Comparison of ENCODE assay signal across 11 cellular contexts in genomic region chr1:61184714-61185106, GRCh38.
DNase-seq lines count a peak whose midpoint lies in the region; ATAC-seq and TF ChIP-seq lines count a peak whose summit lies in the region.
"Had no signal": no experiment of that assay in that cellular context is flagged by ENCODE, and none has a peak within 500 bp of the region (broad histone marks: within the 10 kb centered on the region; RNA-seq: fewer than 3 reads in every experiment).

No MANE protein-coding gene starts in this region.

- ATAC-seq in GM19324 (IDR thresholded peaks at IDR 0.05; ENCODE audit: low FRiP score, unreplicated experiment), result no peak

- H3K79me2 ChIP-seq in ACC112 (ENCODE audit: control insufficient read depth, insufficient read depth, low read length, unreplicated experiment), result peaks cover 26% of the 10 kb centered on the region

- no peak for TF ChIP-seq CTCF in adrenal gland (IDR thresholded peaks at IDR 0.05)
- no peak for TF ChIP-seq CTCF in fibroblast of mammary gland (conservative IDR thresholded peaks at IDR 0.05; ENCODE audit: control insufficient read depth, insufficient read depth, low read depth, low read length)
- no peak for TF ChIP-seq CTCF in retinal pigment epithelial cell (conservative IDR thresholded peaks at IDR 0.05; ENCODE audit: low read depth, low read length)

- H3K9me3 ChIP-seq in adrenal gland (replicated peaks in 1 of 3), result no peaks in the 10 kb centered on the region

- no peak for DNase-seq in adrenal gland
- no peak for DNase-seq in fibroblast of mammary gland (ENCODE audit: low read depth)
- DNase-seq in retinal pigment epithelial cell (ENCODE audit: low read depth), result no peak
- DNase-seq in NCI-H2227 treated with DMSO at 0.1 percent for 48 hours (lab: John Stamatoyannopoulos, UW), result no peak
- DNase-seq in NOMO-1 treated with dmso at 0.1 percent for 144 hours (lab: John Stamatoyannopoulos, UW; ENCODE audit: unreplicated experiment), result no peak
- DNase-seq in stimulated activated CD4-positive, alpha-beta T cell treated with anti-CD3 and anti-CD28 coated beads, Interleukin-2, amount 100 ng/mL, for 48 hours, result no peak
- DNase-seq: GDM1, NCI-H187 treated with DMSO at 0.1 percent for 48 hours, nephron progenitor cell had no signal

- no peak for TF ChIP-seq POLR2A in adrenal gland (IDR thresholded peaks at IDR 0.05)

- H3K36me3 ChIP-seq in ACC112 (ENCODE audit: insufficient read depth, low read length), result no peaks in the 10 kb centered on the region
- no peaks in the 10 kb centered on the region for H3K36me3 ChIP-seq in adrenal gland (replicated peaks in 1 of 2)

- peaks cover 57% of the 10 kb centered on the region for H3K4me1 ChIP-seq in ACC112 (ENCODE audit: control insufficient read depth, insufficient read depth, low read length, unreplicated experiment)
- H3K4me1 ChIP-seq in adrenal gland (replicated peaks in 1 of 2), result peaks cover 9 to 60% of the 10 kb centered on the region in 2 donors

- H3K27me3 ChIP-seq in ACC112 (ENCODE audit: insufficient read depth, low read length) (no peaks in the 10 kb centered on the region), adrenal gland (no peaks in the 10 kb centered on the region)

- 6 to 17% (median 8%) methylated on average over 3 of the region's 3 CpGs for WGBS in adrenal gland, 4 donors

- intact Hi-C loops in adrenal gland (cut with DNase I), result loop anchor here in 1 of 2 donors (10.0 kb wide), 1 partner anchor 130 kb away; no protein-coding TSS in a partner anchor

- H2AFZ ChIP-seq in ACC112 (ENCODE audit: low read length, unreplicated experiment), result peak overlapping the region; percentile 91

- H3K27ac ChIP-seq in ACC112 (ENCODE audit: low read depth, low read length) (peak overlapping the region; percentile 75), adrenal gland (peak overlapping the region; percentile 26 to 79 (median 58))

- H3K4me3 ChIP-seq in ACC112 (ENCODE audit: low read depth, low read length), result peak overlapping the region; percentile 68
- peak overlapping the region in 1 of 4 donors; percentile 33 for H3K4me3 ChIP-seq in adrenal gland
- H3K4me3 ChIP-seq in fibroblast of mammary gland (ENCODE audit: control insufficient read depth, low read depth, low read length), result peak overlapping the region; percentile 18
- H3K4me3 ChIP-seq in retinal pigment epithelial cell (ENCODE audit: low read length), result peak overlapping the region; percentile 39
